In the genomic region with DNA sequence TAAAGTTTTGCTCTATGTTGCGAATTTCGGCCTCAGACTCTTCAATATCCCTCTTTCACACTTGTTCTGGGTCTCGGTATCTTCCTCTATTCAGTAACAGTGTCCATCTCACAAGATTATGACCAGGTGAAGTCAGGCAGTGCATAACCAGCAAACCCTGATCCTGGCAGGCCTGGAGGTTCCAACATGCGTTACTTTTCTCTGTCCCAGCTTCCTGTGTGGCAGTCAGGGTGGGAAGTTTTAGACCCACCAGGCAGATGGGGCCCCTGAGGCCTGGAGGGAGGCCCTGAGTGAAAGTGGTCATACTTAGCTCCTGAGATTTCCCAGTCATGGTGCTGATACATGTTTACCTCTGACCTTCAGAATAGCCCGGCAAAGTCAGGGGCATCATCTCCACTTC, we compare ENCODE assay signal across 36 cellular contexts. TPM values are rescaled to one million over a fixed set of nuclear protein-coding genes. Genes with fewer than 3 reads are reported as not detected.
"Had no signal": no experiment of that assay in that cellular context is flagged by ENCODE, and none has a peak within 500 bp of the region (broad histone marks: within the 10 kb centered on the region; RNA-seq: fewer than 3 reads in every experiment).

No MANE protein-coding gene starts in this region.

- H3K4me1 ChIP-seq: pancreas, psoas muscle, right atrium auricular region, thyroid gland, uterus had no signal

- H3K27me3 ChIP-seq: pancreas, right atrium auricular region, thyroid gland, uterus had no signal

- H3K9me3 ChIP-seq: neutrophil, pancreas, psoas muscle, right atrium auricular region, stomach, thoracic aorta, thyroid gland, tibial nerve, upper lobe of left lung, uterus had no signal

- H3K36me3 ChIP-seq: neutrophil, pancreas, right atrium auricular region, stomach, thoracic aorta, thyroid gland, tibial nerve, upper lobe of left lung, uterus had no signal

- H3K27ac Mint-ChIP-seq: naive B cell; naive thymus-derived CD8-positive, alpha-beta T cell; natural killer cell treated with Interleukin-12 subunit alpha and Interleukin-12 subunit beta and Interleukin-15 and Interleukin-18, amount 100 ng/mL, for 72 hours; nephron progenitor cell; progenitor cell of endocrine pancreas; stimulated activated effector memory CD8-positive, alpha-beta T cell treated with anti-CD3 and anti-CD28 coated beads, Interleukin-12 subunit alpha, Interleukin-12 subunit beta, amount 100 ng/mL, for 72 hours; stimulated activated naive B cell treated with anti-CD40 and anti-IgM and Interleukin-4, amounts not matched to agents 10 μg/mL and 1 μg/mL and 100 μg/mL, for 72 hours; stimulated activated naive CD8-positive, alpha-beta T cell treated with anti-CD3 and anti-CD28 coated beads, Interleukin-15, Interleukin-2, amounts not matched to agents 100 ng/mL and 50 ng/mL, for 24 hours had no signal

- H3K4me3 ChIP-seq: pancreas, psoas muscle, right atrium auricular region, skin epidermis, smooth muscle cell, stomach, thoracic aorta, thyroid gland, tibial nerve, upper lobe of left lung, uterus had no signal

- H3K4me3 Mint-ChIP-seq: naive B cell; naive thymus-derived CD8-positive, alpha-beta T cell; natural killer cell treated with Interleukin-12 subunit alpha and Interleukin-12 subunit beta and Interleukin-15 and Interleukin-18, amount 100 ng/mL, for 72 hours; nephron progenitor cell; neural crest cell; stimulated activated effector memory CD8-positive, alpha-beta T cell treated with anti-CD3 and anti-CD28 coated beads, Interleukin-12 subunit alpha, Interleukin-12 subunit beta, amount 100 ng/mL, for 72 hours; stimulated activated naive B cell treated with anti-CD40 and anti-IgM and Interleukin-4, amounts not matched to agents 10 μg/mL and 1 μg/mL and 100 μg/mL, for 72 hours; stimulated activated naive CD8-positive, alpha-beta T cell treated with anti-CD3 and anti-CD28 coated beads, Interleukin-15, Interleukin-2, amounts not matched to agents 100 ng/mL and 50 ng/mL, for 24 hours had no signal

- H3K27ac ChIP-seq: neutrophil, pancreas, psoas muscle, right atrium auricular region, skin epidermis, stomach, thoracic aorta, thyroid gland, tibial nerve, upper lobe of left lung, uterus had no signal

- DNase-seq: naive B cell; naive thymus-derived CD8-positive, alpha-beta T cell; nephron progenitor cell; nucleus accumbens; psoas muscle; retina; stimulated activated CD4-positive, alpha-beta T cell treated with anti-CD3 and anti-CD28 coated beads, Interleukin-15, amount 100 ng/mL, for 24 hours; stimulated activated CD4-positive, alpha-beta T cell treated with anti-CD3 and anti-CD28 coated beads, Interleukin-2, amount 100 ng/mL, for 24 hours; stimulated activated CD4-positive, alpha-beta T cell treated with anti-CD3 and anti-CD28 coated beads, Interleukin-2, amount 100 ng/mL, for 48 hours; stimulated activated CD4-positive, alpha-beta T cell treated with anti-CD3 and anti-CD28 coated beads, Interleukin-4, amount 100 ng/mL, for 24 hours; stimulated activated naive B cell treated with anti-CD40 and anti-IgM and Interleukin-4, amounts not matched to agents 10 μg/mL and 1 μg/mL and 100 μg/mL, for 72 hours; stimulated activated naive CD4-positive, alpha-beta T cell treated with Interleukin-2 at 50 U/mL for 16 hours; stomach; thyroid gland; trophoblast cell; uterus had no signal

- H3K36me3 Mint-ChIP-seq: naive B cell; naive thymus-derived CD8-positive, alpha-beta T cell; natural killer cell treated with Interleukin-12 subunit alpha and Interleukin-12 subunit beta and Interleukin-15 and Interleukin-18, amount 100 ng/mL, for 72 hours; stimulated activated effector memory CD8-positive, alpha-beta T cell treated with anti-CD3 and anti-CD28 coated beads, Interleukin-12 subunit alpha, Interleukin-12 subunit beta, amount 100 ng/mL, for 72 hours; stimulated activated naive B cell treated with anti-CD40 and anti-IgM and Interleukin-4, amounts not matched to agents 10 μg/mL and 1 μg/mL and 100 μg/mL, for 72 hours had no signal

- FAIRE-seq: pancreas had no signal

- H3K4me1 Mint-ChIP-seq: naive B cell; neural crest cell; stimulated activated effector memory CD8-positive, alpha-beta T cell treated with anti-CD3 and anti-CD28 coated beads, Interleukin-12 subunit alpha, Interleukin-12 subunit beta, amount 100 ng/mL, for 72 hours; stimulated activated naive B cell treated with anti-CD40 and anti-IgM and Interleukin-4, amounts not matched to agents 10 μg/mL and 1 μg/mL and 100 μg/mL, for 72 hours had no signal

- H3K9me3 Mint-ChIP-seq: naive B cell; naive thymus-derived CD8-positive, alpha-beta T cell; natural killer cell treated with Interleukin-12 subunit alpha and Interleukin-12 subunit beta and Interleukin-15 and Interleukin-18, amount 100 ng/mL, for 72 hours; nephron progenitor cell; neural crest cell; stimulated activated effector memory CD8-positive, alpha-beta T cell treated with anti-CD3 and anti-CD28 coated beads, Interleukin-12 subunit alpha, Interleukin-12 subunit beta, amount 100 ng/mL, for 72 hours; stimulated activated naive B cell treated with anti-CD40 and anti-IgM and Interleukin-4, amounts not matched to agents 10 μg/mL and 1 μg/mL and 100 μg/mL, for 72 hours; stimulated activated naive CD8-positive, alpha-beta T cell treated with anti-CD3 and anti-CD28 coated beads, Interleukin-15, Interleukin-2, amounts not matched to agents 100 ng/mL and 50 ng/mL, for 24 hours had no signal

RNA-seq across cellular contexts. Expression of a gene that starts 5.1 kb away (rescaled TPM):
- total RNA-seq: myocyte; naive thymus-derived CD8-positive, alpha-beta T cell; natural killer cell treated with Interleukin-12 subunit alpha and Interleukin-12 subunit beta and Interleukin-15 and Interleukin-18, amount 100 ng/mL, for 72 hours; neural crest cell; omental fat pad; osteocyte; right atrium auricular region; sciatic nerve; subcutaneous adipose tissue; temporal lobe; urinary bladder had no signal
- polyA plus RNA-seq: naive thymus-derived CD8-positive, alpha-beta T cell had no signal

RNA-seq across cellular contexts. Expression of a gene that starts 13.2 kb away (rescaled TPM):
- total RNA-seq: myocyte; naive thymus-derived CD8-positive, alpha-beta T cell; natural killer cell treated with Interleukin-12 subunit alpha and Interleukin-12 subunit beta and Interleukin-15 and Interleukin-18, amount 100 ng/mL, for 72 hours; neural crest cell; omental fat pad; osteocyte; pancreas; progenitor cell of endocrine pancreas; psoas muscle; right atrium auricular region; sciatic nerve; smooth muscle cell; stomach; subcutaneous adipose tissue; temporal lobe; thoracic aorta; thyroid gland; tibial nerve; urinary bladder; uterus had no signal
- polyA plus RNA-seq: naive thymus-derived CD8-positive, alpha-beta T cell; psoas muscle; smooth muscle cell; stomach; urinary bladder had no signal

RNA-seq across cellular contexts. Expression of a gene that starts 53.8 kb away (rescaled TPM):
- total RNA-seq: naive thymus-derived CD8-positive, alpha-beta T cell; natural killer cell treated with Interleukin-12 subunit alpha and Interleukin-12 subunit beta and Interleukin-15 and Interleukin-18, amount 100 ng/mL, for 72 hours; psoas muscle; subcutaneous adipose tissue; thyroid gland had no signal
- polyA plus RNA-seq: naive thymus-derived CD8-positive, alpha-beta T cell had no signal
